3 cellular contexts compared by ENCODE assay signal in the genomic region with DNA sequence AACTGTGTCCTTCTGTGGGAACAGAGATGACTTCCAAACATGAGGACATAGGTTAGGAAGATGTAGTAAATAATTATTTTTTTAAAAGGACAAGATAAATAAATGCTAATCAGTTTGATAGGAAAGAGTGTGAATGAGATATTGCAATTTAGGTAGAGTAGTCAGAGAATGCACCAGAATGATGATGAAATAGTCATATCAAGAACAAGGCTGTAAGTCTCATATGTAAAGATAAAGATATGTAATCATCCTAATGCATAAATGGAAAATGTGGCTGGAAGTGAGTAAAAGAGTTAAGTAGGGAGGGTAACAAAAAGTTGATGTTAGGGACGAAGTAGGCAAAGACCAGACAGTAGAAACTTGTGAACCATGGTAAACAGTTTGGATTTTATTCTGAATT.
TF ChIP-seq lines count a peak whose summit lies in the region.

No MANE protein-coding gene starts in this region.

TF ChIP-seq in HepG2, 621 proteins besides CTCF, POLR2A, EP300 and RAD21:
- peak; percentile 18; the same call in 1 of the 2 replicates for TF ChIP-seq CEBPB (IDR thresholded peaks at IDR 0.05; ENCODE audit: borderline replicate concordance, low read depth, low read length)
- no peak for TF ChIP-seq PRPF4 (IDR thresholded peaks at IDR 0.05; ENCODE audit: low read depth, low read length, poor library complexity, severe bottlenecking)
- TF ChIP-seq ATF7-NPFF (CRISPR knock-in tag; IDR thresholded peaks at IDR 0.05; ENCODE audit: low read depth): no peak
TF ChIP-seq in HepG2: peak in this region for 1.

TF ChIP-seq in IMR-90, 13 proteins besides CTCF, POLR2A, EP300 and RAD21:
- TF ChIP-seq CHD1 (IDR thresholded peaks at IDR 0.05; ENCODE audit: low read depth, low read length) (no peak), CEBPB (IDR thresholded peaks at IDR 0.05; ENCODE audit: low read depth, low read length) (peak; percentile 27; the same call in 1 of the 2 replicates), RCOR1 (IDR thresholded peaks at IDR 0.05; ENCODE audit: insufficient replicate concordance, low read length) (no peak)

TF ChIP-seq in K562, 482 proteins besides CTCF, POLR2A, EP300 and RAD21:
- TF ChIP-seq, protein P1, sequence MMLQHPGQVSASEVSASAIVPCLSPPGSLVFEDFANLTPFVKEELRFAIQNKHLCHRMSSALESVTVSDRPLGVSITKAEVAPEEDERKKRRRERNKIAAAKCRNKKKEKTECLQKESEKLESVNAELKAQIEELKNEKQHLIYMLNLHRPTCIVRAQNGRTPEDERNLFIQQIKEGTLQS (IDR thresholded peaks at IDR 0.05): peak; percentile 84
- TF ChIP-seq, protein P1 (CRISPR knock-in tag; conservative IDR thresholded peaks at IDR 0.05): no peak
- peak; percentile 76 for TF ChIP-seq CEBPB (tag; IDR thresholded peaks at IDR 0.05)
- no peak for TF ChIP-seq CEBPG (CRISPR knock-in tag; IDR thresholded peaks at IDR 0.05)
- peak in 1 of 2 experiments; percentile 79; a peak in 2 of 4 replicates for TF ChIP-seq CEBPG (tag; conservative IDR thresholded peaks at IDR 0.05 in 1 of 2, IDR thresholded peaks at IDR 0.05 in 1 of 2)
- TF ChIP-seq, protein P2, sequence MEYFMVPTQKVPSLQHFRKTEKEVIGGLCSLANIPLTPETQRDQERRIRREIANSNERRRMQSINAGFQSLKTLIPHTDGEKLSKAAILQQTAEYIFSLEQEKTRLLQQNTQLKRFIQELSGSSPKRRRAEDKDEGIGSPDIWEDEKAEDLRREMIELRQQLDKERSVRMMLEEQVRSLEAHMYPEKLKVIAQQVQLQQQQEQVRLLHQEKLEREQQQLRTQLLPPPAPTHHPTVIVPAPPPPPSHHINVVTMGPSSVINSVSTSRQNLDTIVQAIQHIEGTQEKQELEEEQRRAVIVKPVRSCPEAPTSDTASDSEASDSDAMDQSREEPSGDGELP (CRISPR knock-in tag; IDR thresholded peaks at IDR 0.05; ENCODE audit: borderline replicate concordance): no peak
